In the genomic region with DNA sequence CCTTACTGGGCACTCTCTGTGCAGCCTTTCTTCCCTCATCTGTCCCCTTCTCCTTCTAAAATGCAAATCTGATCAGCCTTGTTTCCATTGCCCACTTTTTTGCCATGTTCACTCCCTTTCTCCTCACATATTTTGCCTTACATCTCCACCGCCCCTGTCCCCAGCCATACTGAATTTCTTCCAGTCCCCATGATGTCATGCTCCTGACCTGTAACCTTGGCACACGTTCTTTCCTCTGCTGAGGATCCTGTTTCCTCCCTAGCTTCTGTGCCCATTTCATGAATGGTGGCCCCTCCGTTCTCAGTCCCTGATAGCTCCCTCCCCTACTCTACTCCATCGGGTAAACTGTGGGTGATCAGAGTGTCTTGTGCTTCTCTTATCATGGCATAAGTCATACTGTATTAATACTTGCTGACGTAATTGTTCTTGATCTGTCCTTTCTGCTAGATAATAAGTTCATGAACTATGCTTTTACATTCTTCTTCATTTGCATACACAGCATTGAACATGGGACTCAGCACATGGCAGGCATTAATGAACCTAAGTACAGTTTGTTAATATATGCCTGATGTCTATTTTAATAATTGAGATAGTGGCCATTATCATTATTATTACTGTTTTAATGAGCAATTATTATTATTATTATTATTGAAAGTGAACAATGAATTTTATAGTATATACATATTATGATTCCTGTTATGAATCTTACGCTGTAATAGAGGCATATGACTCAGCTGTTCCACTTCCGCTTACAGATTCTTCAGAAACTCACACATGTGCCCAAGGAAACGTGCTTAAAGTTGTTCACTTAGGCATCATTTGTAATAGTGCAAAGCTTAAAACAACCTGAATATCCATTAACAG, we compare ENCODE assay signal across 15 cellular contexts. TPM values are rescaled to one million over a fixed set of nuclear protein-coding genes. Genes with fewer than 3 reads are reported as not detected.
DNase-seq lines count a peak whose midpoint lies in the region; ATAC-seq, FAIRE-seq and TF ChIP-seq lines count a peak whose summit lies in the region.
"Had no signal": no experiment of that assay in that cellular context is flagged by ENCODE, and none has a peak within 500 bp of the region (broad histone marks: within the 10 kb centered on the region; RNA-seq: fewer than 3 reads in every experiment).

No MANE protein-coding gene starts in this region.

- H3K4me1 ChIP-seq in small intestine (ENCODE audit: control insufficient read depth in 2 of 2, insufficient read depth in 1 of 2, low read depth in 1 of 2, low read length in 1 of 2), result peaks cover 0 to 3% of the 10 kb centered on the region in 2 donors
- H3K4me1 ChIP-seq: parathyroid adenoma, testis had no signal

- no peak overlapping the region for H3K4me3 ChIP-seq in small intestine (ENCODE audit: low read depth in 1 of 2, low read length in 2 of 2)
- H3K4me3 ChIP-seq: testis had no signal

- no peak for DNase-seq in natural killer cell treated with Interleukin-12 subunit alpha and Interleukin-12 subunit beta and Interleukin-15 and Interleukin-18, amount 100 ng/mL, for 72 hours (ENCODE audit: low spot score)
- DNase-seq in natural killer cell (no peak), MV-4-11 (lab: John Stamatoyannopoulos, UW) (peak; percentile 76), small intestine (peak; percentile 66), hippocampal formation (lab: John Stamatoyannopoulos, UW) (no peak), NCI-H128 (lab: John Stamatoyannopoulos, UW; ENCODE audit: unreplicated experiment) (no peak), G401 (ENCODE audit: low spot score) (no peak)
- DNase-seq: activated CD8-positive, alpha-beta memory T cell treated with anti-CD3 and anti-CD28 coated beads, Interleukin-2, amount 50 U/mL, for 48 hours; NCI-H1092 treated with DMSO at 0.1 percent for 48 hours; NCI-H82; SW 1271; testis had no signal

- no peak for FAIRE-seq in small intestine (lab: Jason Lieb, UNC)
- FAIRE-seq: endothelial cell of umbilical vein had no signal

- H3K27me3 ChIP-seq in small intestine (ENCODE audit: control insufficient read depth in 2 of 2, insufficient read depth in 2 of 2, low read length in 2 of 2), result no peaks in the 10 kb centered on the region
- H3K27me3 ChIP-seq: testis had no signal

- peak overlapping the region in 1 of 2 donors; percentile 41 for H3K27ac Mint-ChIP-seq in natural killer cell treated with Interleukin-12 subunit alpha and Interleukin-12 subunit beta and Interleukin-15 and Interleukin-18, amount 100 ng/mL, for 72 hours
- no peak overlapping the region for H3K27ac Mint-ChIP-seq in natural killer cell

- intact Hi-C loops in natural killer cell (cut with micrococcal nuclease), result no loop called here

- no peak overlapping the region for H3K27ac ChIP-seq in small intestine (ENCODE audit: low read depth in 1 of 2, low read length in 1 of 2)
- H3K27ac ChIP-seq: parathyroid adenoma, testis had no signal

- in situ Hi-C loops in G401 (cut with HindIII; ENCODE audit: low sequenced_read_pairs), result no loop called here

- peaks cover 3 to 11% of the 10 kb centered on the region in 2 donors for H3K4me1 Mint-ChIP-seq in natural killer cell treated with Interleukin-12 subunit alpha and Interleukin-12 subunit beta and Interleukin-15 and Interleukin-18, amount 100 ng/mL, for 72 hours (ENCODE audit: low read depth in 2 of 2)
- peaks cover 0 to 5% of the 10 kb centered on the region in 2 donors for H3K4me1 Mint-ChIP-seq in natural killer cell

- TF ChIP-seq CTCF in natural killer cell (IDR thresholded peaks at IDR 0.05), result no peak

- WGBS in small intestine, 3 donors, result 64 to 72% (median 69%) methylated on average over 8 of the region's 8 CpGs

- H3K36me3 ChIP-seq in small intestine (ENCODE audit: control insufficient read depth in 2 of 2, insufficient read depth in 2 of 2, low read length in 2 of 2), result no peaks in the 10 kb centered on the region

- no peaks in the 10 kb centered on the region for H3K9me3 Mint-ChIP-seq in natural killer cell treated with Interleukin-12 subunit alpha and Interleukin-12 subunit beta and Interleukin-15 and Interleukin-18, amount 100 ng/mL, for 72 hours
- H3K9me3 Mint-ChIP-seq in natural killer cell, result no peaks in the 10 kb centered on the region

- H3K27me3 Mint-ChIP-seq in natural killer cell treated with Interleukin-12 subunit alpha and Interleukin-12 subunit beta and Interleukin-15 and Interleukin-18, amount 100 ng/mL, for 72 hours, result peaks cover 9 to 18% of the 10 kb centered on the region in 2 donors
- peaks cover 0 to 6% of the 10 kb centered on the region in 2 donors for H3K27me3 Mint-ChIP-seq in natural killer cell (ENCODE audit: low read depth in 2 of 2)

- no peaks in the 10 kb centered on the region for H3K9me3 ChIP-seq in small intestine (ENCODE audit: control insufficient read depth, low read depth)
- H3K9me3 ChIP-seq: testis had no signal

- no peaks in the 10 kb centered on the region for H3K36me3 Mint-ChIP-seq in natural killer cell treated with Interleukin-12 subunit alpha and Interleukin-12 subunit beta and Interleukin-15 and Interleukin-18, amount 100 ng/mL, for 72 hours
- H3K36me3 Mint-ChIP-seq in natural killer cell, result no peaks in the 10 kb centered on the region

- ATAC-seq in natural killer cell treated with Interleukin-12 subunit alpha and Interleukin-12 subunit beta and Interleukin-15 and Interleukin-18, amount 100 ng/mL, for 72 hours, result peak in 1 of 2 donors; percentile 62
- no peak for ATAC-seq in natural killer cell
- ATAC-seq in HG02759 (IDR thresholded peaks at IDR 0.05; ENCODE audit: unreplicated experiment), result peak; percentile 75

- H3K4me3 Mint-ChIP-seq in natural killer cell treated with Interleukin-12 subunit alpha and Interleukin-12 subunit beta and Interleukin-15 and Interleukin-18, amount 100 ng/mL, for 72 hours, result peak overlapping the region; percentile 9
- no peak overlapping the region for H3K4me3 Mint-ChIP-seq in natural killer cell

RNA-seq across cellular contexts. Expression of gene MAP3K21, which starts 28.5 kb away (rescaled TPM):
- total RNA-seq in natural killer cell treated with Interleukin-12 subunit alpha and Interleukin-12 subunit beta and Interleukin-15 and Interleukin-18, amount 100 ng/mL, for 72 hours, result 1 to 10 TPM in 1 of 2 donors, under 1 TPM in 1; 0.64 to 3.0 TPM
- total RNA-seq in natural killer cell, result under 1 TPM; 0.14 to 0.70 (median 0.27) TPM
- 10 to 100 TPM in 2 of 3 donors, 1 to 10 TPM in 1; 7.6 to 11.9 (median 10.4) TPM for polyA plus RNA-seq in small intestine
- total RNA-seq in G401 (2014; rRNA removed; shearing (Covaris generic)), result not detected in 2 replicates

Comparison
In these comparisons a context has a peak if more than half of its experiments do, and no peak if none do; other contexts are left out.
1. DNase-seq: peak in MV-4-11 (single experiment) and small intestine (single experiment); none in natural killer cell treated with Interleukin-12 subunit alpha and Interleukin-12 subunit beta and Interleukin-15 and Interleukin-18, amount 100 ng/mL, for 72 hours (single experiment), natural killer cell (single experiment), hippocampal formation (0 of 2), NCI-H128 (single experiment) and G401 (single experiment).